Comparison of ENCODE assay signal across 8 cellular contexts in genomic region chr17:2101448-2102257, GRCh38. TPM values are rescaled to one million over a fixed set of nuclear protein-coding genes. Genes with fewer than 3 reads are reported as not detected.
DNase-seq lines count a peak whose midpoint lies in the region; ATAC-seq and TF ChIP-seq lines count a peak whose summit lies in the region.

No MANE protein-coding gene starts in this region.

- H3K27ac Mint-ChIP-seq in chondrocyte (ENCODE audit: unreplicated experiment): no peak overlapping the region

- H3K9me3 Mint-ChIP-seq in chondrocyte (ENCODE audit: low read depth): no peaks in the 10 kb centered on the region

- DNase-seq in T-helper 9 cell (peak; percentile 14), chondrocyte (ENCODE audit: low spot score) (peak; percentile 33), head of caudate nucleus (no peak), nucleus accumbens (lab: John Stamatoyannopoulos, UW) (no peak)
- peak; percentile 29 for DNase-seq in stimulated activated CD4-positive, alpha-beta T cell treated with anti-CD3 and anti-CD28 coated beads, Interleukin-4, amount 100 ng/mL, for 24 hours

- no peak for TF ChIP-seq RAD21 in Ishikawa (IDR thresholded peaks at IDR 0.05; ENCODE audit: low read depth)

- intact Hi-C loops in head of caudate nucleus (cut with DNase I): no loop called here

- TF ChIP-seq EP300 in Ishikawa (IDR thresholded peaks at IDR 0.05; ENCODE audit: borderline replicate concordance): no peak

- H3K36me3 Mint-ChIP-seq in chondrocyte (ENCODE audit: low read depth): peaks cover 5% of the 10 kb centered on the region

- no peak overlapping the region for H3K4me3 Mint-ChIP-seq in chondrocyte (ENCODE audit: unreplicated experiment)

- peaks cover 15% of the 10 kb centered on the region for H3K4me1 Mint-ChIP-seq in chondrocyte (ENCODE audit: low read depth)

- TF ChIP-seq CTCF in chondrocyte (IDR thresholded peaks at IDR 0.05): no peak

- H3K27me3 Mint-ChIP-seq in chondrocyte (ENCODE audit: low read depth): no peaks in the 10 kb centered on the region

- ATAC-seq in GM18858 (IDR thresholded peaks at IDR 0.05; ENCODE audit: unreplicated experiment): no peak
- ATAC-seq in GM21447 (IDR thresholded peaks at IDR 0.05; ENCODE audit: unreplicated experiment): no peak

TF ChIP-seq in Ishikawa, 13 proteins besides CTCF, POLR2A, EP300 and RAD21:
- no peak for TF ChIP-seq USF1 (IDR thresholded peaks at IDR 0.05)
- TF ChIP-seq NFIC (IDR thresholded peaks at IDR 0.05): peak; percentile 67
- peak; percentile 27; the same call in 1 of the 2 replicates for TF ChIP-seq MAX (IDR thresholded peaks at IDR 0.05)

RNA-seq across cellular contexts. Expression of gene HIC1, which starts 46.8 kb away (rescaled TPM):
- total RNA-seq in chondrocyte: 3.3 to 9.0 TPM (median 8.8 TPM) in 3 replicates

RNA-seq across cellular contexts. Expression of gene OVCA2, which starts 59.8 kb away (rescaled TPM):
- total RNA-seq in chondrocyte: 26.6 to 30.2 TPM (median 30.1 TPM) in 3 replicates

Comparison
In these comparisons a context has a peak if more than half of its experiments do, and no peak if none do; other contexts are left out.
1. DNase-seq: peak in T-helper 9 cell (single experiment), chondrocyte (single experiment) and stimulated activated CD4-positive, alpha-beta T cell treated with anti-CD3 and anti-CD28 coated beads, Interleukin-4, amount 100 ng/mL, for 24 hours (single experiment); none in head of caudate nucleus (0 of 42) and nucleus accumbens (0 of 56).